Comparison of ENCODE assay signal across 12 cellular contexts in genomic region chr5:176618783-176619182, GRCh38. TPM values are rescaled to one million over a fixed set of nuclear protein-coding genes. Genes with fewer than 3 reads are reported as not detected.
A peak's percentile ranks its signal among the peaks of the same experiment; 100 is the strongest.
DNase-seq lines count a peak whose midpoint lies in the region; ATAC-seq and TF ChIP-seq lines count a peak whose summit lies in the region.
"Had no signal": no experiment of that assay in that cellular context is flagged by ENCODE, and none has a peak within 500 bp of the region (broad histone marks: within the 10 kb centered on the region; RNA-seq: fewer than 3 reads in every experiment).

No MANE protein-coding gene starts in this region.

- peaks cover 86% of the 10 kb centered on the region for H3K27me3 Mint-ChIP-seq in stimulated activated naive CD8-positive, alpha-beta T cell treated with anti-CD3 and anti-CD28 coated beads, Interleukin-15, amount 100 ng/mL, for 72 hours
- peaks cover 81% of the 10 kb centered on the region for H3K27me3 Mint-ChIP-seq in activated CD8-positive, alpha-beta memory T cell treated with anti-CD3 and anti-CD28 coated beads, Interleukin-2, amount 10 ng/mL, durations not matched to agents 7 days and 5 days

- DNase-seq in stimulated activated naive CD8-positive, alpha-beta T cell treated with anti-CD3 and anti-CD28 coated beads, Interleukin-15, amount 100 ng/mL, for 72 hours = no peak
- no peak for DNase-seq in stimulated activated naive CD8-positive, alpha-beta T cell treated with anti-CD3 and anti-CD28 coated beads, Interleukin-15, Interleukin-2, amounts not matched to agents 100 U/mL and 50 U/mL, for 24 hours
- DNase-seq in SK-N-MC (ENCODE audit: low read depth, low spot score) (no peak), thoracic aorta (ENCODE audit: low spot score) (no peak), NCI-H1436 treated with DMSO at 0.1 percent for 48 hours (lab: John Stamatoyannopoulos, UW) (no peak), SW480 (ENCODE audit: low spot score) (no peak)
- no peak for DNase-seq in activated CD8-positive, alpha-beta memory T cell treated with anti-CD3 and anti-CD28 coated beads, Interleukin-2, amount 10 ng/mL, durations not matched to agents 7 days and 5 days
- DNase-seq: NCI-H524 treated with DMSO at 0.1 percent for 48 hours, RPMI8226 had no signal

- no peak overlapping the region for H3K27ac ChIP-seq in SK-N-MC
- H3K27ac ChIP-seq in thoracic aorta = no peak overlapping the region
- H3K27ac ChIP-seq: C4-2B had no signal

- H3K9ac ChIP-seq in SK-N-MC (ENCODE audit: insufficient read length) = no peak overlapping the region
- no peak overlapping the region for H3K9ac ChIP-seq in iPS-15b (ENCODE audit: low read depth, low read length)

- H3K4me3 ChIP-seq in SK-N-MC (peak overlapping the region; percentile 59; the same call in 1 of the 2 replicates), iPS-15b (ENCODE audit: low read depth, low read length) (peak overlapping the region; percentile 39), thoracic aorta (peak overlapping the region; percentile 38)

- no peak overlapping the region for H3K27ac Mint-ChIP-seq in stimulated activated naive CD8-positive, alpha-beta T cell treated with anti-CD3 and anti-CD28 coated beads, Interleukin-15, amount 100 ng/mL, for 72 hours
- no peak overlapping the region for H3K27ac Mint-ChIP-seq in activated CD8-positive, alpha-beta memory T cell treated with anti-CD3 and anti-CD28 coated beads, Interleukin-2, amount 10 ng/mL, durations not matched to agents 7 days and 5 days
- H3K27ac Mint-ChIP-seq: mesothelial cell of epicardium had no signal

- H3K9me3 ChIP-seq in SK-N-MC (ENCODE audit: low read depth, low read length) (no peaks in the 10 kb centered on the region), iPS-15b (ENCODE audit: control insufficient read depth, insufficient read depth, low read length) (no peaks in the 10 kb centered on the region), thoracic aorta (no peaks in the 10 kb centered on the region)

- H3K4me1 Mint-ChIP-seq in stimulated activated naive CD8-positive, alpha-beta T cell treated with anti-CD3 and anti-CD28 coated beads, Interleukin-15, amount 100 ng/mL, for 72 hours = peaks cover 26% of the 10 kb centered on the region
- peaks cover 12% of the 10 kb centered on the region for H3K4me1 Mint-ChIP-seq in activated CD8-positive, alpha-beta memory T cell treated with anti-CD3 and anti-CD28 coated beads, Interleukin-2, amount 10 ng/mL, durations not matched to agents 7 days and 5 days

- H3K4me1 ChIP-seq in iPS-15b (ENCODE audit: control insufficient read depth, insufficient read depth, low read length) (peaks cover 2% of the 10 kb centered on the region), thoracic aorta (ENCODE audit: control insufficient read depth in 1 of 2, low read depth in 2 of 2) (peaks cover 8 to 21% of the 10 kb centered on the region in 2 donors)

- H3K4me3 Mint-ChIP-seq in stimulated activated naive CD8-positive, alpha-beta T cell treated with anti-CD3 and anti-CD28 coated beads, Interleukin-15, amount 100 ng/mL, for 72 hours = peak overlapping the region; percentile 44 to 54
- no peak overlapping the region for H3K4me3 Mint-ChIP-seq in activated CD8-positive, alpha-beta memory T cell treated with anti-CD3 and anti-CD28 coated beads, Interleukin-2, amount 10 ng/mL, durations not matched to agents 7 days and 5 days
- H3K4me3 Mint-ChIP-seq: mesothelial cell of epicardium had no signal

- CTCF ChIA-PET in activated CD8-positive, alpha-beta memory T cell treated with anti-CD3 and anti-CD28 coated beads, Interleukin-2, amount 10 ng/mL, durations not matched to agents 7 days and 5 days (lab: Charles Lee) = interaction anchor here (0.6 to 1.1 kb wide), 2 partner anchors 14 to 201 kb away, joined by 3 to 4 read pairs; no protein-coding TSS in a partner anchor

- peaks cover 41% of the 10 kb centered on the region for H3K27me3 ChIP-seq in iPS-15b (ENCODE audit: control insufficient read depth, insufficient read depth, low read length)
- peaks cover 9% of the 10 kb centered on the region for H3K27me3 ChIP-seq in thoracic aorta (replicated peaks; ENCODE audit: insufficient read depth)

- TF ChIP-seq CTCF in thoracic aorta (IDR thresholded peaks at IDR 0.05) = no peak

- H3K36me3 ChIP-seq in SK-N-MC (ENCODE audit: insufficient read depth, low read length) = no peaks in the 10 kb centered on the region
- H3K36me3 ChIP-seq in iPS-15b (ENCODE audit: control insufficient read depth, insufficient read depth, low read length) = no peaks in the 10 kb centered on the region
- no peaks in the 10 kb centered on the region for H3K36me3 ChIP-seq in thoracic aorta

- H3K9me3 Mint-ChIP-seq in stimulated activated naive CD8-positive, alpha-beta T cell treated with anti-CD3 and anti-CD28 coated beads, Interleukin-15, amount 100 ng/mL, for 72 hours = no peaks in the 10 kb centered on the region
- H3K9me3 Mint-ChIP-seq in activated CD8-positive, alpha-beta memory T cell treated with anti-CD3 and anti-CD28 coated beads, Interleukin-2, amount 10 ng/mL, durations not matched to agents 7 days and 5 days (ENCODE audit: low read depth) = no peaks in the 10 kb centered on the region
- H3K9me3 Mint-ChIP-seq: mesothelial cell of epicardium had no signal

- no peaks in the 10 kb centered on the region for H3K36me3 Mint-ChIP-seq in activated CD8-positive, alpha-beta memory T cell treated with anti-CD3 and anti-CD28 coated beads, Interleukin-2, amount 10 ng/mL, durations not matched to agents 7 days and 5 days
- H3K36me3 Mint-ChIP-seq: mesothelial cell of epicardium had no signal

- ATAC-seq in stimulated activated naive CD8-positive, alpha-beta T cell treated with anti-CD3 and anti-CD28 coated beads, Interleukin-15, amount 100 ng/mL, for 72 hours = no peak
- no peak for ATAC-seq in stimulated activated naive CD8-positive, alpha-beta T cell treated with anti-CD3 and anti-CD28 coated beads, Interleukin-15, Interleukin-2, amounts not matched to agents 100 U/mL and 50 U/mL, for 24 hours
- no peak for ATAC-seq in thoracic aorta (ENCODE audit: insufficient number of reproducible peaks, low FRiP score, low read depth)
- no peak for ATAC-seq in activated CD8-positive, alpha-beta memory T cell treated with anti-CD3 and anti-CD28 coated beads, Interleukin-2, amount 10 ng/mL, durations not matched to agents 7 days and 5 days

RNA-seq across cellular contexts. Expression of gene GPRIN1, which starts 8.8 kb away (rescaled TPM):
- total RNA-seq in thoracic aorta = 1 to 10 TPM in 1 of 2 donors, under 1 TPM in 1; 0.27 to 2.0 TPM
- total RNA-seq in activated CD8-positive, alpha-beta memory T cell treated with anti-CD3 and anti-CD28 coated beads, Interleukin-2, amount 10 ng/mL, durations not matched to agents 7 days and 5 days = 1 to 10 TPM; 2.5 to 3.4 TPM

RNA-seq across cellular contexts. Expression of gene SNCB, which starts 11.6 kb away (rescaled TPM):
- not detected for total RNA-seq in thoracic aorta
- total RNA-seq in activated CD8-positive, alpha-beta memory T cell treated with anti-CD3 and anti-CD28 coated beads, Interleukin-2, amount 10 ng/mL, durations not matched to agents 7 days and 5 days = not detected
- total RNA-seq: mesothelial cell of epicardium had no signal

RNA-seq across cellular contexts. Expression of gene EIF4E1B, which starts 11.7 kb away (rescaled TPM):
- total RNA-seq in thoracic aorta = not detected
- not detected for total RNA-seq in activated CD8-positive, alpha-beta memory T cell treated with anti-CD3 and anti-CD28 coated beads, Interleukin-2, amount 10 ng/mL, durations not matched to agents 7 days and 5 days
- total RNA-seq: mesothelial cell of epicardium had no signal

RNA-seq across cellular contexts. Expression of gene TSPAN17, which starts 28.5 kb away (rescaled TPM):
- total RNA-seq in thoracic aorta = 10 to 100 TPM; 20.6 to 25.0 TPM
- total RNA-seq in activated CD8-positive, alpha-beta memory T cell treated with anti-CD3 and anti-CD28 coated beads, Interleukin-2, amount 10 ng/mL, durations not matched to agents 7 days and 5 days = 10 to 100 TPM; 31.5 to 39.2 TPM
